Comparison of ENCODE assay signal across 26 cellular contexts in the genomic region with DNA sequence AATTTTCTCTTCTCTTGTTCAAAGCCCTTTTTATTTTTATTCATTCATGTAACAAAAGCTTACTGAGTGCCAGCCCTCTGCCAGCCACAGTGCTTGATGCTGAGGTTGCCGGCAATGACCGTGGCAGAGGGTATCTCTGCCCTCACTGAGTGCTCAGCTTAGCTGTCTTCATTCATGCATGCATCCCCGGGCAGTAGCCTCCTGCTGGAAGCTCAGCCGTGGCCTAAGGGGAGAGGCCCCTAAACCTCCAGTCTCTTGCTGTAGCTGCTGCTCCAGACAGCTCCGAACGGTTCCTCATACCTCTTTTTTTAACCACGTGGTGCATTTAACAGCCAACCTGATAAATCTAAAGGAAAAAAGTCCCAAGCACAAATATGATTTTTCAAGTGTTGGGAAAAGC. TPM values are rescaled to one million over a fixed set of nuclear protein-coding genes. Genes with fewer than 3 reads are reported as not detected.
"Had no signal": no experiment of that assay in that cellular context is flagged by ENCODE, and none has a peak within 500 bp of the region (broad histone marks: within the 10 kb centered on the region; RNA-seq: fewer than 3 reads in every experiment).

No MANE protein-coding gene starts in this region.

- H3K4me3 Mint-ChIP-seq: naive thymus-derived CD8-positive, alpha-beta T cell; nephron; stimulated activated memory B cell treated with anti-CD40 and anti-IgM and Interleukin-4, amounts not matched to agents 10 μg/mL and 1 μg/mL and 100 μg/mL, for 72 hours; stimulated activated naive CD8-positive, alpha-beta T cell treated with anti-CD3 and anti-CD28 coated beads, Interleukin-15, amount 100 ng/mL, for 72 hours; type B pancreatic cell had no signal

- H3K9me3 ChIP-seq: left lung, lower lobe of right lung, ovary, prostate gland, right atrium auricular region, right lobe of liver, tibial nerve, uterus had no signal

- H3K4me1 ChIP-seq: left lung, lower lobe of right lung, prostate gland, right atrium auricular region, right lobe of liver, tibial nerve, uterus had no signal

- H3K27ac Mint-ChIP-seq: nephron; stimulated activated memory B cell treated with anti-CD40 and anti-IgM and Interleukin-4, amounts not matched to agents 10 μg/mL and 1 μg/mL and 100 μg/mL, for 72 hours; stimulated activated naive CD8-positive, alpha-beta T cell treated with anti-CD3 and anti-CD28 coated beads, Interleukin-15, amount 100 ng/mL, for 72 hours; type B pancreatic cell had no signal

- H3K4me3 ChIP-seq: left lung, lower lobe of right lung, ovary, prostate gland, right atrium auricular region, right lobe of liver, smooth muscle cell, tibial nerve, uterus had no signal

- H3K4me1 Mint-ChIP-seq: naive thymus-derived CD8-positive, alpha-beta T cell; nephron; stimulated activated memory B cell treated with anti-CD40 and anti-IgM and Interleukin-4, amounts not matched to agents 10 μg/mL and 1 μg/mL and 100 μg/mL, for 72 hours; stimulated activated naive CD8-positive, alpha-beta T cell treated with anti-CD3 and anti-CD28 coated beads, Interleukin-15, amount 100 ng/mL, for 72 hours had no signal

- H3K9me3 Mint-ChIP-seq: naive thymus-derived CD8-positive, alpha-beta T cell; nephron; stimulated activated naive CD8-positive, alpha-beta T cell treated with anti-CD3 and anti-CD28 coated beads, Interleukin-15, amount 100 ng/mL, for 72 hours; type B pancreatic cell had no signal

- H3K36me3 Mint-ChIP-seq: naive thymus-derived CD8-positive, alpha-beta T cell; stimulated activated memory B cell treated with anti-CD40 and anti-IgM and Interleukin-4, amounts not matched to agents 10 μg/mL and 1 μg/mL and 100 μg/mL, for 72 hours; type B pancreatic cell had no signal

- H3K4me2 ChIP-seq: smooth muscle cell had no signal

- H3K36me3 ChIP-seq: left lung, lower lobe of right lung, ovary, prostate gland, right atrium auricular region, right lobe of liver, tibial nerve, uterus had no signal

- ATAC-seq: left colon; left lung; lower lobe of right lung; naive thymus-derived CD8-positive, alpha-beta T cell; right lobe of liver; stimulated activated memory B cell treated with anti-CD40 and anti-IgM and Interleukin-4, amounts not matched to agents 10 μg/mL and 1 μg/mL and 100 μg/mL, for 72 hours; stimulated activated naive CD8-positive, alpha-beta T cell treated with anti-CD3 and anti-CD28 coated beads, Interleukin-15, amount 100 ng/mL, for 72 hours had no signal

- H3K27me3 ChIP-seq: left lung, ovary, right atrium auricular region, right lobe of liver, tibial nerve, uterus had no signal

- H3K27ac ChIP-seq: left lung, lower lobe of right lung, ovary, prostate gland, right atrium auricular region, right lobe of liver, tibial nerve, uterus had no signal

- DNase-seq: hippocampal formation; kidney glomerular epithelial cell; left colon; left lung; lower lobe of right lung; mammary epithelial cell; mesenchymal stem cell; naive thymus-derived CD8-positive, alpha-beta T cell; ovary; posterior cingulate gyrus; right lobe of liver; stimulated activated CD4-positive, alpha-beta T cell treated with anti-CD3 and anti-CD28 coated beads, Interleukin-1b, Interleukin-23, amount 100 ng/mL, for 48 hours; stimulated activated CD4-positive, alpha-beta T cell treated with anti-CD3 and anti-CD28 coated beads, Interleukin-2, amount 100 ng/mL, for 48 hours; stimulated activated CD4-positive, alpha-beta T cell treated with anti-CD3 and anti-CD28 coated beads, Interleukin-4, amount 100 ng/mL, for 4 hours; stimulated activated CD8-positive, alpha-beta memory T cell treated with anti-CD3 and anti-CD28 coated beads, Interleukin-4, amount 100 ng/mL, for 48 hours; stimulated activated naive CD4-positive, alpha-beta T cell treated with Interleukin-2 at 50 U/mL for 16 hours; stimulated activated naive CD8-positive, alpha-beta T cell treated with anti-CD3 and anti-CD28 coated beads, Interleukin-15, amount 100 ng/mL, for 72 hours; substantia nigra; uterus had no signal

RNA-seq across cellular contexts. Expression of a gene that starts 54.1 kb away (rescaled TPM):
- total RNA-seq: naive thymus-derived CD8-positive, alpha-beta T cell; right lobe of liver had no signal
